ENCODE assay signal across 11 cellular contexts in the genomic region with DNA sequence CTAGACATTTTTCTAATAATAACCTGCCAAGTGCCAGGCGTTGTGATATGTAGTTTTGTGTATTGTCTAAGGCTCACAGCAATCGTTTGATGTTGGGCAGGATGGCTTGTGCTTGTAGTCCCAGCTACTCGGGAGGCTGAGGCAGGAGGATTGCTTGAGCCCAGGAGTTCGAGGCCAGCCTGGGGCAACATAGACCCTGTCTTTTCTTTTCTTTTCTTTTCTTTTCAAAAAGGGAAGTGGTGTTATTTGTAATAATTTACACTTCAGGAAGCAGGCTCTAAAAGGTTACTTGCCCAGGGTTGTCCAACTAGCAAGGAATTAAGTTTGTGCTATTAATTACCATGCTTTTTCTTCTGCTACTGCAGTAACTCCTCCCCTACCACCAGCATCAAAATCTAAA. TPM values are rescaled to one million over a fixed set of nuclear protein-coding genes. Genes with fewer than 3 reads are reported as not detected.
DNase-seq lines count a peak whose midpoint lies in the region; ATAC-seq and TF ChIP-seq lines count a peak whose summit lies in the region.
"Had no signal": no experiment of that assay in that cellular context is flagged by ENCODE, and none has a peak within 500 bp of the region (broad histone marks: within the 10 kb centered on the region; RNA-seq: fewer than 3 reads in every experiment).

No MANE protein-coding gene starts in this region.

- H3K4me2 ChIP-seq in Loucy (ENCODE audit: low read depth, low read length, poor library complexity, severe bottlenecking) (peak overlapping the region; percentile 85), osteoblast (ENCODE audit: insufficient read depth, low read length) (peak overlapping the region; percentile 96)

- POLR2A ChIA-PET in activated CD4-positive, alpha-beta T cell treated with anti-CD3 and anti-CD28 coated beads, Interleukin-2, amount 10 ng/mL, durations not matched to agents 7 days and 5 days (lab: Charles Lee) = interaction anchor here (0.6 kb wide), 1 partner anchor 221 kb away, joined by 3 read pairs; no protein-coding TSS in a partner anchor
- POLR2A ChIA-PET in activated naive CD8-positive, alpha-beta T cell treated with anti-CD3 and anti-CD28 coated beads, Interleukin-2, amount 10 ng/mL, durations not matched to agents 7 days and 5 days (lab: Charles Lee) = no interaction called here

- no peak for ATAC-seq in activated naive CD8-positive, alpha-beta T cell treated with anti-CD3 and anti-CD28 coated beads, Interleukin-2, amount 10 ng/mL, durations not matched to agents 7 days and 5 days (ENCODE audit: low read depth)
- no peak for ATAC-seq in body of pancreas

- 72 to 79% methylated on average over 4 of the region's 4 CpGs for WGBS in body of pancreas, 2 donors

- H3F3A ChIP-seq in Loucy (ENCODE audit: low read depth) = no peaks in the 10 kb centered on the region

- no peak for TF ChIP-seq CTCF in Loucy (conservative IDR thresholded peaks at IDR 0.05; ENCODE audit: low read length)
- no peak for TF ChIP-seq CTCF in osteoblast (IDR thresholded peaks at IDR 0.05; ENCODE audit: extremely low read depth, low read depth, low read length)
- no peak for TF ChIP-seq CTCF in body of pancreas (IDR thresholded peaks at IDR 0.05)

- intact Hi-C loops in body of pancreas (cut with DNase I) = no loop called here

- H3K4me1 ChIP-seq in Loucy (ENCODE audit: insufficient read depth, low read length, poor library complexity, severe bottlenecking) (peaks cover 62% of the 10 kb centered on the region), osteoblast (ENCODE audit: insufficient read depth, low read length) (peaks cover 17% of the 10 kb centered on the region), body of pancreas (peaks cover 28% of the 10 kb centered on the region)

- no peak overlapping the region for H3K27ac ChIP-seq in osteoblast (ENCODE audit: low read depth, low read length)
- no peak overlapping the region for H3K27ac ChIP-seq in body of pancreas

- H4K20me1 ChIP-seq in Loucy (ENCODE audit: insufficient read depth, low read length, poor library complexity, severe bottlenecking) (peaks cover 67% of the 10 kb centered on the region), osteoblast (ENCODE audit: insufficient read depth, low read length) (no peaks in the 10 kb centered on the region)

- H2AFZ ChIP-seq in Loucy (ENCODE audit: low read length) (no peak overlapping the region), osteoblast (ENCODE audit: low read length) (no peak overlapping the region)

- H3K9me3 ChIP-seq in Loucy (ENCODE audit: insufficient read depth, low read depth, low read length) = no peaks in the 10 kb centered on the region
- H3K9me3 ChIP-seq in osteoblast (ENCODE audit: low read depth, low read length) = no peaks in the 10 kb centered on the region
- H3K9me3 ChIP-seq in body of pancreas = no peaks in the 10 kb centered on the region

- peak overlapping the region; percentile 91 for H3K9ac ChIP-seq in Loucy (ENCODE audit: low read depth, low read length, poor library complexity, severe bottlenecking)

- peak overlapping the region; percentile 91 for H3K4me3 ChIP-seq in Loucy (ENCODE audit: low read length, poor library complexity, severe bottlenecking)
- H3K4me3 ChIP-seq in osteoblast (ENCODE audit: insufficient read depth, low read length) = no peak overlapping the region
- H3K4me3 ChIP-seq in body of pancreas = no peak overlapping the region
- H3K4me3 ChIP-seq: skin epidermis had no signal

- no peak overlapping the region for H3K27ac Mint-ChIP-seq in activated CD4-positive, alpha-beta T cell treated with anti-CD3 and anti-CD28 coated beads, Interleukin-2, amount 10 ng/mL, durations not matched to agents 7 days and 5 days
- peak overlapping the region; percentile 74 for H3K27ac Mint-ChIP-seq in activated naive CD8-positive, alpha-beta T cell treated with anti-CD3 and anti-CD28 coated beads, Interleukin-2, amount 10 ng/mL, durations not matched to agents 7 days and 5 days

- H3K4me3 Mint-ChIP-seq in activated CD4-positive, alpha-beta T cell treated with anti-CD3 and anti-CD28 coated beads, Interleukin-2, amount 10 ng/mL, durations not matched to agents 7 days and 5 days = peak overlapping the region; percentile 91
- peak overlapping the region; percentile 93 for H3K4me3 Mint-ChIP-seq in activated naive CD8-positive, alpha-beta T cell treated with anti-CD3 and anti-CD28 coated beads, Interleukin-2, amount 10 ng/mL, durations not matched to agents 7 days and 5 days

- peaks cover 82% of the 10 kb centered on the region for H3K79me2 ChIP-seq in Loucy (ENCODE audit: insufficient read depth, low read length)
- peaks cover 69% of the 10 kb centered on the region for H3K79me2 ChIP-seq in osteoblast (ENCODE audit: insufficient read depth, low read length)

- H3K36me3 ChIP-seq in Loucy (ENCODE audit: insufficient read depth, low read length) (peaks cover 32% of the 10 kb centered on the region), osteoblast (ENCODE audit: insufficient read depth, low read length) (peaks cover 45% of the 10 kb centered on the region), body of pancreas (replicated peaks in 1 of 2; ENCODE audit: insufficient read depth in 1 of 2, low read depth in 2 of 2) (peaks cover 0 to 9% of the 10 kb centered on the region in 2 donors)

- DNase-seq in activated CD4-positive, alpha-beta T cell treated with anti-CD3 and anti-CD28 coated beads, Interleukin-2, amount 10 ng/mL, durations not matched to agents 7 days and 5 days = no peak
- no peak for DNase-seq in activated CD4-positive, alpha-beta T cell treated with anti-CD3 and anti-CD28 coated beads for 48 hours
- no peak for DNase-seq in activated naive CD8-positive, alpha-beta T cell treated with anti-CD3 and anti-CD28 coated beads, Interleukin-2, amount 10 ng/mL, durations not matched to agents 7 days and 5 days
- DNase-seq in osteoblast (ENCODE audit: insufficient read length, low spot score, missing footprints) (no peak), cerebellar cortex (ENCODE audit: low spot score) (no peak), body of pancreas (no peak), EL (no peak)
- DNase-seq: head of caudate nucleus, SW 1271 had no signal

- H3K27me3 ChIP-seq in Loucy (ENCODE audit: insufficient read depth, low read length, poor library complexity, severe bottlenecking) (no peaks in the 10 kb centered on the region), osteoblast (ENCODE audit: insufficient read depth, low read length) (no peaks in the 10 kb centered on the region), body of pancreas (no peaks in the 10 kb centered on the region)

- H3K9me2 ChIP-seq in Loucy (replicated peaks; ENCODE audit: low read depth, low read length) = no peaks in the 10 kb centered on the region

- H3K36me3 Mint-ChIP-seq in activated CD4-positive, alpha-beta T cell treated with anti-CD3 and anti-CD28 coated beads, Interleukin-2, amount 10 ng/mL, durations not matched to agents 7 days and 5 days (ENCODE audit: low read depth) = peaks cover 53% of the 10 kb centered on the region
- H3K36me3 Mint-ChIP-seq in activated naive CD8-positive, alpha-beta T cell treated with anti-CD3 and anti-CD28 coated beads, Interleukin-2, amount 10 ng/mL, durations not matched to agents 7 days and 5 days = peaks cover 36% of the 10 kb centered on the region

- H3K27me3 Mint-ChIP-seq in activated CD4-positive, alpha-beta T cell treated with anti-CD3 and anti-CD28 coated beads, Interleukin-2, amount 10 ng/mL, durations not matched to agents 7 days and 5 days = no peaks in the 10 kb centered on the region
- no peaks in the 10 kb centered on the region for H3K27me3 Mint-ChIP-seq in activated naive CD8-positive, alpha-beta T cell treated with anti-CD3 and anti-CD28 coated beads, Interleukin-2, amount 10 ng/mL, durations not matched to agents 7 days and 5 days

- CTCF ChIA-PET in activated CD4-positive, alpha-beta T cell treated with anti-CD3 and anti-CD28 coated beads, Interleukin-2, amount 10 ng/mL, durations not matched to agents 7 days and 5 days (lab: Charles Lee) = interaction anchor here (0.9 to 16.2 kb wide), 3 partner anchors 18 to 189 kb away, joined by 3 to 166 read pairs (median 10); a partner anchor contains a TSS

- no peak for TF ChIP-seq POLR2A in body of pancreas (IDR thresholded peaks at IDR 0.05)

- no peaks in the 10 kb centered on the region for H3K9me3 Mint-ChIP-seq in activated CD4-positive, alpha-beta T cell treated with anti-CD3 and anti-CD28 coated beads, Interleukin-2, amount 10 ng/mL, durations not matched to agents 7 days and 5 days
- no peaks in the 10 kb centered on the region for H3K9me3 Mint-ChIP-seq in activated naive CD8-positive, alpha-beta T cell treated with anti-CD3 and anti-CD28 coated beads, Interleukin-2, amount 10 ng/mL, durations not matched to agents 7 days and 5 days

- H3K4me1 Mint-ChIP-seq in activated CD4-positive, alpha-beta T cell treated with anti-CD3 and anti-CD28 coated beads, Interleukin-2, amount 10 ng/mL, durations not matched to agents 7 days and 5 days = peaks cover 64% of the 10 kb centered on the region
- H3K4me1 Mint-ChIP-seq in activated naive CD8-positive, alpha-beta T cell treated with anti-CD3 and anti-CD28 coated beads, Interleukin-2, amount 10 ng/mL, durations not matched to agents 7 days and 5 days = peaks cover 40% of the 10 kb centered on the region

RNA-seq across cellular contexts. Expression of a gene that starts 3.2 kb away (rescaled TPM):
- 10 to 100 TPM; 48.4 to 50.8 TPM for total RNA-seq in activated CD4-positive, alpha-beta T cell treated with anti-CD3 and anti-CD28 coated beads, Interleukin-2, amount 10 ng/mL, durations not matched to agents 7 days and 5 days
- total RNA-seq in activated naive CD8-positive, alpha-beta T cell treated with anti-CD3 and anti-CD28 coated beads, Interleukin-2, amount 10 ng/mL, durations not matched to agents 7 days and 5 days = 10 to 100 TPM; 55.6 to 58.0 TPM
- 31.1 and 39.8 TPM in 2 replicates for total RNA-seq in osteoblast
- total RNA-seq in body of pancreas = 10 to 100 TPM; 21.5 to 41.5 TPM
